12 cellular contexts compared by ENCODE assay signal in the genomic region with DNA sequence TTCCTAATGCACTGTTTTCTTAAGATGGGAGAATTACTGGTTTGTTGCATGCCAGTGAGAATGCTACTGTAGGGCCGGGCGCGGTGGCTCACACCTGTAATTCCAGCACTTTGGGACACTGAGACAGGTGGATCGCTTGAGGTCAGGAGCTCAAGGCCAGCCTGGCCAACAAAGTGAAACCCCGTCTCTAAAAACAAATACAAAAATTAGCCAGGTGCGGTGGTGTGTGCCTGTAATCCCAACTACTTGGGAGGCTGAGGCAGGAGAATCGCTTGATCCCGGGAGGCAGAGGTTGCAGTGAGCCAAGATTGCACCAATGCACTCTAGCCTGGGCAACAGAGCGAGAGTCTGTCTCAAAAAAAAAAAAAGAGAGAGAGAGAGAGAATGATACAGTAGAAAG. TPM values are rescaled to one million over a fixed set of nuclear protein-coding genes. Genes with fewer than 3 reads are reported as not detected.
"Had no signal": no experiment of that assay in that cellular context is flagged by ENCODE, and none has a peak within 500 bp of the region (broad histone marks: within the 10 kb centered on the region; RNA-seq: fewer than 3 reads in every experiment).

No MANE protein-coding gene starts in this region.

RNA-seq across cellular contexts. Expression of gene CCL22, which starts 16.0 kb away (rescaled TPM):
- total RNA-seq: kidney epithelial cell, left ventricle myocardium inferior, neural crest cell, osteoblast, pulmonary artery endothelial cell, renal cortical epithelial cell, skeletal muscle tissue, testis, thyroid gland, urinary bladder had no signal
- polyA plus RNA-seq: immature natural killer cell; naive thymus-derived CD8-positive, alpha-beta T cell had no signal

RNA-seq across cellular contexts. Expression of gene CX3CL1, which starts 29.7 kb away (rescaled TPM):
- total RNA-seq: naive thymus-derived CD8-positive, alpha-beta T cell; osteoblast had no signal
- polyA plus RNA-seq: immature natural killer cell; naive thymus-derived CD8-positive, alpha-beta T cell had no signal
